Comparison of ENCODE assay signal across 8 cellular contexts in genomic region chr17:43211123-43211479, GRCh38. TPM values are rescaled to one million over a fixed set of nuclear protein-coding genes. Genes with fewer than 3 reads are reported as not detected.
DNase-seq lines count a peak whose midpoint lies in the region; ATAC-seq and TF ChIP-seq lines count a peak whose summit lies in the region.

No MANE protein-coding gene starts in this region.

- TF ChIP-seq POLR2A in esophagus squamous epithelium (IDR thresholded peaks at IDR 0.05), result no peak

- DNase-seq in GM12865 (ENCODE audit: low read depth), result no peak
- DNase-seq in SJSA1 (ENCODE audit: low read depth in 1 of 2, low spot score in 2 of 2), result no peak
- no peak for DNase-seq in esophagus squamous epithelium (lab: John Stamatoyannopoulos, UW)
- DNase-seq in Ammon's horn (ENCODE audit: low spot score), result no peak
- no peak for DNase-seq in activated CD4-positive, alpha-beta T cell treated with anti-CD3 and anti-CD28 coated beads, Interleukin-2, amount 50 U/mL, for 48 hours

- peaks cover 36% of the 10 kb centered on the region for H3K36me3 ChIP-seq in SJSA1
- peaks cover 0 to 53% (median 3%) of the 10 kb centered on the region in 3 donors for H3K36me3 ChIP-seq in esophagus squamous epithelium
- peaks cover 11% of the 10 kb centered on the region for H3K36me3 ChIP-seq in rectal smooth muscle tissue (ENCODE audit: control insufficient read depth, insufficient read depth, low read length)

- no peak overlapping the region for H3K9ac ChIP-seq in rectal smooth muscle tissue (ENCODE audit: low read length)

- H3K4me1 ChIP-seq in SJSA1 (replicated peaks) (peaks cover 19% of the 10 kb centered on the region), esophagus squamous epithelium (peaks cover 14 to 34% (median 20%) of the 10 kb centered on the region in 3 donors), rectal smooth muscle tissue (ENCODE audit: control insufficient read depth, insufficient read depth, low read length) (peaks cover 3% of the 10 kb centered on the region)

- ATAC-seq in HG03196 (IDR thresholded peaks at IDR 0.05; ENCODE audit: unreplicated experiment) (no peak), GM21786 (IDR thresholded peaks at IDR 0.05; ENCODE audit: unreplicated experiment) (no peak)

- 14 to 23% methylated on average over 2 of the region's 2 CpGs for WGBS in esophagus squamous epithelium, 2 donors

- H3K9me3 ChIP-seq in SJSA1 (replicated peaks) (no peaks in the 10 kb centered on the region), esophagus squamous epithelium (no peaks in the 10 kb centered on the region)

- TF ChIP-seq CTCF in GM12865 (IDR thresholded peaks at IDR 0.05; ENCODE audit: insufficient read depth, low read depth, low read length, missing control alignments), result no peak
- TF ChIP-seq CTCF in esophagus squamous epithelium (IDR thresholded peaks at IDR 0.05), result no peak

- H3K27me3 ChIP-seq in SJSA1 (replicated peaks), result no peaks in the 10 kb centered on the region
- H3K27me3 ChIP-seq in esophagus squamous epithelium, result no peaks in the 10 kb centered on the region
- no peaks in the 10 kb centered on the region for H3K27me3 ChIP-seq in rectal smooth muscle tissue (ENCODE audit: control insufficient read depth, insufficient read depth, low read length)

- H3K4me3 ChIP-seq in GM12865 (ENCODE audit: low read depth, low read length), result peak overlapping the region; percentile 90
- H3K4me3 ChIP-seq in SJSA1, result peak overlapping the region; percentile 56
- H3K4me3 ChIP-seq in esophagus squamous epithelium, result peak overlapping the region; percentile 41 to 76 (median 60)
- H3K4me3 ChIP-seq in rectal smooth muscle tissue (ENCODE audit: low read length), result peak overlapping the region; percentile 89

- intact Hi-C loops in esophagus squamous epithelium (cut with DNase I), result no loop called here

- H3K27ac ChIP-seq in SJSA1, result peak overlapping the region; percentile 72
- H3K27ac ChIP-seq in esophagus squamous epithelium, result peak overlapping the region; percentile 69 to 89 (median 88)
- peak overlapping the region; percentile 79 for H3K27ac ChIP-seq in rectal smooth muscle tissue (ENCODE audit: low read depth, low read length)

RNA-seq across cellular contexts. Expression of gene TMEM106A, which starts 0.6 kb away (rescaled TPM):
- total RNA-seq in SJSA1 (2014; rRNA removed; shearing (Covaris generic)), result 3.9 and 6.2 TPM in 2 replicates
- total RNA-seq in esophagus squamous epithelium, result 1 to 10 TPM in 3 of 4 donors, under 1 TPM in 1; 0.27 to 2.5 (median 1.6) TPM

RNA-seq across cellular contexts. Expression of gene CCDC200, which starts 17.3 kb away (rescaled TPM):
- not detected in 2 replicates for total RNA-seq in SJSA1 (2014; rRNA removed; shearing (Covaris generic))
- total RNA-seq in esophagus squamous epithelium, result not detected

RNA-seq across cellular contexts. Expression of gene RNU2-1, which starts 22.7 kb away (rescaled TPM):
- total RNA-seq in SJSA1 (2014; rRNA removed; shearing (Covaris generic)), result not detected in 2 replicates
- not detected for total RNA-seq in esophagus squamous epithelium

RNA-seq across cellular contexts. Expression of gene NBR1, which starts 40.1 kb away (rescaled TPM):
- 57.4 and 96.2 TPM in 2 replicates for total RNA-seq in SJSA1 (2014; rRNA removed; shearing (Covaris generic))
- 10 to 100 TPM; 30.6 to 61.6 (median 42.0) TPM for total RNA-seq in esophagus squamous epithelium
